27 cellular contexts compared by ENCODE assay signal in genomic region chr18:8005870-8006269, GRCh38.
"Had no signal": no experiment of that assay in that cellular context is flagged by ENCODE, and none has a peak within 500 bp of the region (broad histone marks: within the 10 kb centered on the region; RNA-seq: fewer than 3 reads in every experiment).

No MANE protein-coding gene starts in this region.

- H3K27ac Mint-ChIP-seq: activated B cell treated with CpG ODN at 0.5 μM for 24 hours; activated CD4-positive, alpha-beta memory T cell treated with anti-CD3 and anti-CD28 coated beads, Interleukin-2, amount 10 ng/mL, durations not matched to agents 7 days and 5 days; activated naive CD4-positive, alpha-beta T cell treated with anti-CD3 and anti-CD28 coated beads, Interleukin-2, amount 10 ng/mL, durations not matched to agents 7 days and 5 days; activated naive CD8-positive, alpha-beta T cell treated with anti-CD3 and anti-CD28 coated beads for 36 hours; activated T-helper 17 cell treated with anti-CD3 and anti-CD28 coated beads, Interleukin-2, amount 50 U/mL, for 72 hours had no signal

- H3K9me3 ChIP-seq: MG63, SJSA1 had no signal

- H3K27me3 ChIP-seq: MG63, SJSA1 had no signal

- H3K27ac ChIP-seq: SJSA1 had no signal

- H3K9me3 Mint-ChIP-seq: activated B cell treated with CpG ODN at 0.5 μM for 24 hours; activated naive CD8-positive, alpha-beta T cell treated with anti-CD3 and anti-CD28 coated beads for 36 hours; activated T-helper 17 cell treated with anti-CD3 and anti-CD28 coated beads, Interleukin-2, amount 50 U/mL, for 72 hours had no signal

- H3K36me3 Mint-ChIP-seq: activated naive CD4-positive, alpha-beta T cell treated with anti-CD3 and anti-CD28 coated beads, Interleukin-2, amount 10 ng/mL, durations not matched to agents 7 days and 5 days; activated naive CD8-positive, alpha-beta T cell treated with anti-CD3 and anti-CD28 coated beads for 36 hours had no signal

- H3K4me3 Mint-ChIP-seq: activated B cell treated with CpG ODN at 0.5 μM for 24 hours; activated CD4-positive, alpha-beta memory T cell treated with anti-CD3 and anti-CD28 coated beads, Interleukin-2, amount 10 ng/mL, durations not matched to agents 7 days and 5 days; activated naive CD4-positive, alpha-beta T cell treated with anti-CD3 and anti-CD28 coated beads, Interleukin-2, amount 10 ng/mL, durations not matched to agents 7 days and 5 days; activated naive CD8-positive, alpha-beta T cell treated with anti-CD3 and anti-CD28 coated beads for 36 hours; activated T-helper 17 cell treated with anti-CD3 and anti-CD28 coated beads, Interleukin-2, amount 50 U/mL, for 72 hours had no signal

- H3K27me3 Mint-ChIP-seq: activated B cell treated with CpG ODN at 0.5 μM for 24 hours; activated CD4-positive, alpha-beta memory T cell treated with anti-CD3 and anti-CD28 coated beads, Interleukin-2, amount 10 ng/mL, durations not matched to agents 7 days and 5 days; activated naive CD4-positive, alpha-beta T cell treated with anti-CD3 and anti-CD28 coated beads, Interleukin-2, amount 10 ng/mL, durations not matched to agents 7 days and 5 days; activated naive CD8-positive, alpha-beta T cell treated with anti-CD3 and anti-CD28 coated beads for 36 hours; activated T-helper 17 cell treated with anti-CD3 and anti-CD28 coated beads, Interleukin-2, amount 50 U/mL, for 72 hours had no signal

- H3K4me1 Mint-ChIP-seq: activated B cell treated with CpG ODN at 0.5 μM for 24 hours; activated CD4-positive, alpha-beta memory T cell treated with anti-CD3 and anti-CD28 coated beads, Interleukin-2, amount 10 ng/mL, durations not matched to agents 7 days and 5 days; activated naive CD4-positive, alpha-beta T cell treated with anti-CD3 and anti-CD28 coated beads, Interleukin-2, amount 10 ng/mL, durations not matched to agents 7 days and 5 days; activated naive CD8-positive, alpha-beta T cell treated with anti-CD3 and anti-CD28 coated beads for 36 hours; activated T-helper 17 cell treated with anti-CD3 and anti-CD28 coated beads, Interleukin-2, amount 50 U/mL, for 72 hours had no signal

- H3K4me3 ChIP-seq: MG63, SJSA1 had no signal

- H3K36me3 ChIP-seq: MG63, SJSA1 had no signal

- DNase-seq: activated B cell treated with CpG ODN at 0.5 μM for 24 hours; activated CD4-positive, alpha-beta memory T cell treated with anti-CD3 and anti-CD28 coated beads, Interleukin-2, amount 10 ng/mL, durations not matched to agents 7 days and 5 days; activated CD4-positive, alpha-beta T cell treated with anti-CD3 and anti-CD28 coated beads for 1 hour; activated CD4-positive, alpha-beta T cell treated with anti-CD3 and anti-CD28 coated beads, Interleukin-2, amount 50 U/mL, for 1 hour; activated gamma-delta T cell treated with Interleukin-2 at 50 U/mL for 16 hours; activated naive CD4-positive, alpha-beta T cell treated with anti-CD3 and anti-CD28 coated beads, Interleukin-2, amount 10 ng/mL, durations not matched to agents 7 days and 5 days; activated naive CD8-positive, alpha-beta T cell treated with anti-CD3 and anti-CD28 coated beads for 36 hours; activated T-cell treated with anti-CD3 and anti-CD28 coated beads for 4 hours; activated T-cell treated with anti-CD3 and anti-CD28 coated beads, Interleukin-2, amount 50 U/mL, for 48 hours; anterior cingulate cortex; caudate nucleus; MG63; MV-4-11; NCI-H1092 treated with DMSO at 0.1 percent for 48 hours; NCI-H1417 treated with DMSO at 0.1 percent for 48 hours; NCI-H187 treated with DMSO at 0.1 percent for 48 hours; NCI-H2081 treated with DMSO at 0.1 percent for 48 hours; NCI-H446 treated with DMSO at 0.1 percent for 48 hours; NCI-H524 treated with DMSO at 0.1 percent for 48 hours; NCI-H774; PC-3; SHP77; SW 1271 had no signal

- ATAC-seq: activated T-helper 17 cell treated with anti-CD3 and anti-CD28 coated beads, Interleukin-2, amount 50 U/mL, for 72 hours; PC-3; SK-N-SH treated with all-trans-retinoic acid at 6 μM for 48 hours had no signal

- FAIRE-seq: RCC 7860 had no signal
